20 cellular contexts compared by ENCODE assay signal in the genomic region with DNA sequence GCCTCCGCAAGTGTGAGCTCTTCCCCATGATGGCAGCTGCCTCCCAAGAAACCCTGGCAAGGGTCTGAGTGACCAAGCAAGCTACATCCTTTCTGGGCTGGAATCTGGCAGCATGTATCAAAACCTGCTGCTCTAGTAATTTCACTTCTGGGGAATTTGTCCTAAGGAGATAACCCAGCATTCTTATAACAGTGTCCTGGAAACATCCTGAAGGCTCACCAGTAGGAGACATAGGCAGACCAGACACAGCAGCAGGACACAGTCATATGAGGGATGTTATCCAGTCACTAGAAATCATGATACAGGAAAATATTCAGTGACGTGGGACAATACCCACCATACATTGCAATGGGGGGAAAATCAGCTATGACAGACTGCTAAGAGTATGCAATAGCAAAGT.
"Had no signal": no experiment of that assay in that cellular context is flagged by ENCODE, and none has a peak within 500 bp of the region (broad histone marks: within the 10 kb centered on the region; RNA-seq: fewer than 3 reads in every experiment).

No MANE protein-coding gene starts in this region.

- H3K36me3 Mint-ChIP-seq: mesothelial cell of epicardium had no signal

- H3K9me3 Mint-ChIP-seq: mesothelial cell of epicardium had no signal

- H3K27ac Mint-ChIP-seq: mesothelial cell of epicardium had no signal

- H3K4me3 ChIP-seq: coronary artery, dorsolateral prefrontal cortex, esophagus squamous epithelium, gastrocnemius medialis, heart right ventricle, left lung, lower lobe of right lung, mucosa of descending colon had no signal

- H3K4me1 ChIP-seq: heart right ventricle, left lung had no signal

- DNase-seq: dermis blood vessel endothelial cell; dorsolateral prefrontal cortex; effector CD4-positive, alpha-beta T cell; effector memory CD4-positive, alpha-beta T cell; esophagus squamous epithelium; foreskin fibroblast; foreskin melanocyte; gastrocnemius medialis; glutamatergic neuron; head of caudate nucleus; heart right ventricle; hippocampal formation; left cardiac atrium; left lung; left ventricle myocardium superior; lower lobe of right lung; mesenchymal stem cell; mucosa of descending colon had no signal

- H3K36me3 ChIP-seq: esophagus squamous epithelium, gastrocnemius medialis, heart right ventricle, left lung, lower lobe of right lung had no signal

- H3K4me3 Mint-ChIP-seq: mesothelial cell of epicardium had no signal

- H3K27ac ChIP-seq: coronary artery, gastrocnemius medialis, heart right ventricle, left lung, lower lobe of right lung had no signal

- ATAC-seq: gastrocnemius medialis, heart right ventricle, left cardiac atrium, left lung, left ventricle myocardium superior, lower lobe of right lung, mucosa of descending colon had no signal

- H3K9me3 ChIP-seq: esophagus squamous epithelium, gastrocnemius medialis, heart right ventricle, left lung, lower lobe of right lung, mucosa of descending colon had no signal

- H3K27me3 ChIP-seq: dorsolateral prefrontal cortex, esophagus squamous epithelium, gastrocnemius medialis, left lung had no signal
